In the genomic region with DNA sequence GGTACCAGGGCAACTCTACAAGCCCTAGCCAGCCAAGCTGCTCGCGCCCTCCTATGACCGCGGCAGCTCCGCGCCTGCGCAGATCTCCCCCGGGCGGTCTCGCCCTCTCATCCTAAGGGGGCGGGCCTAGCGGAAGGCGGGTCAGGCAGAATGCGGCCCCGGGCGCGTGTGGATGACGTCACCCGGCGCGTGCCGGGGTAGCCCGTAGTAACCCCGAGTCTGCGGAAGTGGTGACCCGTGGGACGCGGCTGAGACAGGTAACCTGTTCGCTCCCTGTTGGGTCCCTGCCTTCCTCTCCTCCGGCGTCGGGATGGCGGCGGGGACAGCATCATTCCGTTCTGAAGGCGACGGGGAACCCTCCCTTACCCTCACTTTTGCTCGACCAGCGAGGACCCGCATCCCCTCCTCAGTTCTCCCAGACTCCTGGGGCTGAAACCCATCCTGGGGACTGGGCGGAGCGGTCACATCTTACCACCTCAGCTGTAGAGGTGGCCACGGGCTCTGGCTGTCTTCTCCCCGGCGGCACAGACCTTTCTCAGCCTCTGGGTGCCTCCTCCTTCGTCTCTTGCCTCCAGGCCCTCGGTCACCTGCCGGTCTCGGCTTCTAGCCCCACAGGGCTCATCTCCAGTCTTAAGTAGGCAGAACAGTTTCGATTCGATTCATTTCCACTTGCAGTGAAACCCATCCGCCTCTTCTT, we compare ENCODE assay signal across 1 cellular context.
TF ChIP-seq lines count a peak whose summit lies in the region.

Gene AOPEP, plus strand, starts transcription at position 205 of the 697 bp plus-strand sequence. CDS start 33,085 bp downstream, outside the sequence.

TF ChIP-seq in HepG2, 621 proteins besides CTCF, POLR2A, EP300 and RAD21 (continued from another document and continues in another):
- TF ChIP-seq ZNF607 (CRISPR knock-in tag; IDR thresholded peaks at IDR 0.05; ENCODE audit: borderline replicate concordance), result peak; percentile 90; the same call in 1 of the 2 replicates
- no peak for TF ChIP-seq MAFF (IDR thresholded peaks at IDR 0.05; ENCODE audit: low read depth, low read length)
- TF ChIP-seq CCAR2 (optimal IDR thresholded peaks at IDR 0.05; ENCODE audit: low read depth, low read length), result no peak
- TF ChIP-seq ZFY (CRISPR knock-in tag; IDR thresholded peaks at IDR 0.05), result peak; percentile 79
- TF ChIP-seq ZSCAN9 (CRISPR knock-in tag; IDR thresholded peaks at IDR 0.05; ENCODE audit: borderline replicate concordance), result peak; percentile 25; the same call in 1 of the 2 replicates
- TF ChIP-seq ZNF605 (CRISPR knock-in tag; IDR thresholded peaks at IDR 0.05), result no peak
- peak; percentile 96 for TF ChIP-seq KMT2B (CRISPR knock-in tag; IDR thresholded peaks at IDR 0.05)
- TF ChIP-seq POLR2AphosphoS5 (IDR thresholded peaks at IDR 0.05; ENCODE audit: low read depth, low read length), result peak; percentile 80
- TF ChIP-seq TARDBP (CRISPR knock-in tag; IDR thresholded peaks at IDR 0.05), result peak; percentile 58
- TF ChIP-seq SNRNP70 (IDR thresholded peaks at IDR 0.05; ENCODE audit: low read depth, low read length), result no peak
- TF ChIP-seq, protein P1, sequence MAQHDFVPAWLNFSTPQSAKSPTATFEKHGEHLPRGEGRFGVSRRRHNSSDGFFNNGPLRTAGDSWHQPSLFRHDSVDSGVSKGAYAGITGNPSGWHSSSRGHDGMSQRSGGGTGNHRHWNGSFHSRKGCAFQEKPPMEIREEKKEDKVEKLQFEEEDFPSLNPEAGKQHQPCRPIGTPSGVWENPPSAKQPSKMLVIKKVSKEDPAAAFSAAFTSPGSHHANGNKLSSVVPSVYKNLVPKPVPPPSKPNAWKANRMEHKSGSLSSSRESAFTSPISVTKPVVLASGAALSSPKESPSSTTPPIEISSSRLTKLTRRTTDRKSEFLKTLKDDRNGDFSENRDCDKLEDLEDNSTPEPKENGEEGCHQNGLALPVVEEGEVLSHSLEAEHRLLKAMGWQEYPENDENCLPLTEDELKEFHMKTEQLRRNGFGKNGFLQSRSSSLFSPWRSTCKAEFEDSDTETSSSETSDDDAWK (CRISPR knock-in tag; IDR thresholded peaks at IDR 0.05), result no peak
- TF ChIP-seq KLF12 (CRISPR knock-in tag; IDR thresholded peaks at IDR 0.05; ENCODE audit: borderline replicate concordance), result peak; percentile 69
- no peak for TF ChIP-seq ZNF383 (CRISPR knock-in tag; IDR thresholded peaks at IDR 0.05; ENCODE audit: borderline replicate concordance)
- no peak for TF ChIP-seq GATA4 (IDR thresholded peaks at IDR 0.05; ENCODE audit: borderline replicate concordance, low read depth)
- no peak for TF ChIP-seq GLI4 (CRISPR knock-in tag; IDR thresholded peaks at IDR 0.05; ENCODE audit: borderline replicate concordance)
- peak; percentile 93 for TF ChIP-seq FOXK1 (CRISPR knock-in tag; IDR thresholded peaks at IDR 0.05; ENCODE audit: borderline replicate concordance, low read depth)
- TF ChIP-seq PHF8 (CRISPR knock-in tag; IDR thresholded peaks at IDR 0.05), result peak; percentile 88
- TF ChIP-seq MNT (IDR thresholded peaks at IDR 0.05), result peak; percentile 81
- TF ChIP-seq ZNF180 (CRISPR knock-in tag; IDR thresholded peaks at IDR 0.05; ENCODE audit: borderline replicate concordance, low read depth), result 0 out of 2 replicates have a peak, but pooled peaks have one; percentile 63
- TF ChIP-seq NFYC (CRISPR knock-in tag; IDR thresholded peaks at IDR 0.05), result peak; percentile 70
- peak; percentile 97 for TF ChIP-seq GATAD1 (CRISPR knock-in tag; IDR thresholded peaks at IDR 0.05)
- TF ChIP-seq, protein P2, sequence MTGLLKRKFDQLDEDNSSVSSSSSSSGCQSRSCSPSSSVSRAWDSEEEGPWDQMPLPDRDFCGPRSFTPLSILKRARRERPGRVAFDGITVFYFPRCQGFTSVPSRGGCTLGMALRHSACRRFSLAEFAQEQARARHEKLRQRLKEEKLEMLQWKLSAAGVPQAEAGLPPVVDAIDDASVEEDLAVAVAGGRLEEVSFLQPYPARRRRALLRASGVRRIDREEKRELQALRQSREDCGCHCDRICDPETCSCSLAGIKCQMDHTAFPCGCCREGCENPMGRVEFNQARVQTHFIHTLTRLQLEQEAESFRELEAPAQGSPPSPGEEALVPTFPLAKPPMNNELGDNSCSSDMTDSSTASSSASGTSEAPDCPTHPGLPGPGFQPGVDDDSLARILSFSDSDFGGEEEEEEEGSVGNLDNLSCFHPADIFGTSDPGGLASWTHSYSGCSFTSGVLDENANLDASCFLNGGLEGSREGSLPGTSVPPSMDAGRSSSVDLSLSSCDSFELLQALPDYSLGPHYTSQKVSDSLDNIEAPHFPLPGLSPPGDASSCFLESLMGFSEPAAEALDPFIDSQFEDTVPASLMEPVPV (CRISPR knock-in tag; IDR thresholded peaks at IDR 0.05), result 0 out of 2 replicates have a peak, but pooled peaks have one; percentile 33
- TF ChIP-seq SOX13 (IDR thresholded peaks at IDR 0.05), result no peak
- peak in 1 of 2 experiments; percentile 53; a peak in 2 of 4 replicates for TF ChIP-seq SOX13 (CRISPR knock-in tag; conservative IDR thresholded peaks at IDR 0.05 in 1 of 2, IDR thresholded peaks at IDR 0.05 in 1 of 2)
- TF ChIP-seq MTF1 (CRISPR knock-in tag; IDR thresholded peaks at IDR 0.05), result no peak
- peak; percentile 99 for TF ChIP-seq KAT8 (CRISPR knock-in tag; IDR thresholded peaks at IDR 0.05)
- TF ChIP-seq SAP130 (CRISPR knock-in tag; IDR thresholded peaks at IDR 0.05; ENCODE audit: low read depth), result peak; percentile 97
- no peak; the same call in 1 of the 2 replicates for TF ChIP-seq MEIS1 (CRISPR knock-in tag; IDR thresholded peaks at IDR 0.05; ENCODE audit: borderline replicate concordance)
- TF ChIP-seq HMG20A (CRISPR knock-in tag; IDR thresholded peaks at IDR 0.05; ENCODE audit: borderline replicate concordance), result 0 out of 2 replicates have a peak, but pooled peaks have one; percentile 8
- TF ChIP-seq RBAK (CRISPR knock-in tag; IDR thresholded peaks at IDR 0.05), result no peak
- TF ChIP-seq HNRNPLL (IDR thresholded peaks at IDR 0.05; ENCODE audit: low read depth, low read length, poor library complexity, severe bottlenecking), result peak; percentile 88
- TF ChIP-seq ZNF12 (CRISPR knock-in tag; IDR thresholded peaks at IDR 0.05), result no peak
- TF ChIP-seq ZNF781 (CRISPR knock-in tag; IDR thresholded peaks at IDR 0.05; ENCODE audit: borderline replicate concordance, not compliant biosample characterization), result peak; percentile 76
- TF ChIP-seq, protein P3, sequence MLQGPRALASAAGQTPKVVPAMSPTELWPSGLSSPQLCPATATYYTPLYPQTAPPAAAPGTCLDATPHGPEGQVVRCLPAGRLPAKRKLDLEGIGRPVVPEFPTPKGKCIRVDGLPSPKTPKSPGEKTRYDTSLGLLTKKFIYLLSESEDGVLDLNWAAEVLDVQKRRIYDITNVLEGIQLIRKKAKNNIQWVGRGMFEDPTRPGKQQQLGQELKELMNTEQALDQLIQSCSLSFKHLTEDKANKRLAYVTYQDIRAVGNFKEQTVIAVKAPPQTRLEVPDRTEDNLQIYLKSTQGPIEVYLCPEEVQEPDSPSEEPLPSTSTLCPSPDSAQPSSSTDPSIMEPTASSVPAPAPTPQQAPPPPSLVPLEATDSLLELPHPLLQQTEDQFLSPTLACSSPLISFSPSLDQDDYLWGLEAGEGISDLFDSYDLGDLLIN (CRISPR knock-in tag; IDR thresholded peaks at IDR 0.05; ENCODE audit: borderline replicate concordance), result 0 out of 2 replicates have a peak, but pooled peaks have one; percentile 77
- TF ChIP-seq RFXAP (CRISPR knock-in tag; IDR thresholded peaks at IDR 0.05; ENCODE audit: borderline replicate concordance), result peak; percentile 91
- TF ChIP-seq KDM3A (CRISPR knock-in tag; IDR thresholded peaks at IDR 0.05; ENCODE audit: low read depth), result peak; percentile 40; the same call in 1 of the 2 replicates
- TF ChIP-seq STAT5B (CRISPR knock-in tag; IDR thresholded peaks at IDR 0.05), result no peak
- TF ChIP-seq ZNF235 (CRISPR knock-in tag; IDR thresholded peaks at IDR 0.05; ENCODE audit: borderline replicate concordance), result peak; percentile 76
- TF ChIP-seq ZNF512 (CRISPR knock-in tag; IDR thresholded peaks at IDR 0.05), result no peak
- TF ChIP-seq CERS6 (CRISPR knock-in tag; IDR thresholded peaks at IDR 0.05), result no peak
- TF ChIP-seq RFXANK (CRISPR knock-in tag; IDR thresholded peaks at IDR 0.05), result 0 out of 2 replicates have a peak, but pooled peaks have one; percentile 54
- no peak for TF ChIP-seq U2AF1 (optimal IDR thresholded peaks at IDR 0.05; ENCODE audit: low read depth, low read length)
- no peak; the same call in 1 of the 2 replicates for TF ChIP-seq NAIF1 (CRISPR knock-in tag; IDR thresholded peaks at IDR 0.05; ENCODE audit: borderline replicate concordance)
- TF ChIP-seq ZNF124 (CRISPR knock-in tag; IDR thresholded peaks at IDR 0.05), result peak; percentile 48; the same call in 1 of the 2 replicates
- no peak for TF ChIP-seq XRCC5 (optimal IDR thresholded peaks at IDR 0.05; ENCODE audit: low read length)
- TF ChIP-seq ZNF382 (CRISPR knock-in tag; IDR thresholded peaks at IDR 0.05; ENCODE audit: borderline replicate concordance), result no peak
- TF ChIP-seq ZNF720 (CRISPR knock-in tag; IDR thresholded peaks at IDR 0.05), result no peak
- 0 out of 2 replicates have a peak, but pooled peaks have one; percentile 11 for TF ChIP-seq ZNF430 (CRISPR knock-in tag; IDR thresholded peaks at IDR 0.05)
- peak; percentile 28; the same call in 1 of the 2 replicates for TF ChIP-seq ZNF563 (CRISPR knock-in tag; IDR thresholded peaks at IDR 0.05)
- TF ChIP-seq NBN (conservative IDR thresholded peaks at IDR 0.05), result no peak
- TF ChIP-seq ZSCAN5A (CRISPR knock-in tag; IDR thresholded peaks at IDR 0.05; ENCODE audit: borderline replicate concordance), result no peak
